15 cellular contexts compared by ENCODE assay signal in genomic region chr17:59161477-59161876, GRCh38. TPM values are rescaled to one million over a fixed set of nuclear protein-coding genes. Genes with fewer than 3 reads are reported as not detected.
DNase-seq lines count a peak whose midpoint lies in the region; ATAC-seq and TF ChIP-seq lines count a peak whose summit lies in the region.
"Had no signal": no experiment of that assay in that cellular context is flagged by ENCODE, and none has a peak within 500 bp of the region (broad histone marks: within the 10 kb centered on the region; RNA-seq: fewer than 3 reads in every experiment).

No MANE protein-coding gene starts in this region.

- H3K27ac ChIP-seq in IMR-90 (ENCODE audit: insufficient read depth, low read length): no peak overlapping the region; the same call in 1 of the 2 replicates
- H3K27ac ChIP-seq in endodermal cell (ENCODE audit: low read depth, low read length): no peak overlapping the region
- H3K27ac ChIP-seq in trophoblast cell (ENCODE audit: low read depth, low read length): no peak overlapping the region

- peak overlapping the region in 1 of 2 experiments; percentile 41; a peak in 2 of 4 replicates for H4K8ac ChIP-seq in IMR-90 (ENCODE audit: low read depth in 2 of 2, low read length in 2 of 2)
- no peak overlapping the region for H4K8ac ChIP-seq in trophoblast cell (ENCODE audit: low read depth, low read length)

- H3K4ac ChIP-seq in IMR-90 (ENCODE audit: low read depth, low read length) (peak overlapping the region; percentile 36; the same call in 1 of the 2 replicates), trophoblast cell (ENCODE audit: low read depth, low read length) (peak overlapping the region; percentile 83)

- no peak overlapping the region for H2AK9ac ChIP-seq in IMR-90 (replicated peaks; ENCODE audit: low read depth, low read length, poor library complexity)

- in situ Hi-C loops in IMR-90 (cut with MboI; ENCODE audit: low sequenced_read_pairs): no loop called here

- H2AK5ac ChIP-seq in IMR-90 (ENCODE audit: low read depth, low read length) (no peak overlapping the region; the same call in 1 of the 2 replicates), trophoblast cell (ENCODE audit: low read length) (no peak overlapping the region)

- no peak overlapping the region for H3K9ac ChIP-seq in IMR-90 (ENCODE audit: low read depth, low read length)
- H3K9ac ChIP-seq in endodermal cell (ENCODE audit: extremely low read depth, low read length, poor library complexity, severe bottlenecking): no peak overlapping the region
- no peak overlapping the region for H3K9ac ChIP-seq in trophoblast cell (ENCODE audit: low read length)

- H3K14ac ChIP-seq in IMR-90 (replicated peaks; ENCODE audit: low read depth, low read length) (no peak overlapping the region), trophoblast cell (ENCODE audit: low read length) (no peak overlapping the region)

- peaks cover 7% of the 10 kb centered on the region for H3K36me3 Mint-ChIP-seq in T-helper 1 cell treated with Interleukin-12 subunit alpha and Interleukin-12 subunit beta and Interleukin-4 antibody, amounts not matched to agents 30 μg/mL and 1 μg/mL, for 36 hours (ENCODE audit: low read depth)
- H3K36me3 Mint-ChIP-seq in endodermal cell (ENCODE audit: low read depth): peaks cover 3% of the 10 kb centered on the region
- peaks cover 41% of the 10 kb centered on the region for H3K36me3 Mint-ChIP-seq in activated CD4-positive, alpha-beta memory T cell treated with anti-CD3 and anti-CD28 coated beads, Interleukin-2, amount 10 ng/mL, durations not matched to agents 7 days and 5 days (ENCODE audit: low read depth)
- H3K36me3 Mint-ChIP-seq: CD8-positive, alpha-beta T cell had no signal

- H3K4me3 Mint-ChIP-seq in T-helper 1 cell treated with Interleukin-12 subunit alpha and Interleukin-12 subunit beta and Interleukin-4 antibody, amounts not matched to agents 30 μg/mL and 1 μg/mL, for 36 hours: no peak overlapping the region
- H3K4me3 Mint-ChIP-seq in endodermal cell: no peak overlapping the region
- H3K4me3 Mint-ChIP-seq in activated CD4-positive, alpha-beta memory T cell treated with anti-CD3 and anti-CD28 coated beads, Interleukin-2, amount 10 ng/mL, durations not matched to agents 7 days and 5 days: no peak overlapping the region

- no peaks in the 10 kb centered on the region for H3K36me3 ChIP-seq in IMR-90 (ENCODE audit: control insufficient read depth, insufficient read depth, low read length)
- peaks cover 6% of the 10 kb centered on the region for H3K36me3 ChIP-seq in endodermal cell (ENCODE audit: control insufficient read depth, insufficient read depth, low read length)
- peaks cover 2 to 10% of the 10 kb centered on the region in 2 experiments for H3K36me3 ChIP-seq in trophoblast cell (ENCODE audit: control insufficient read depth in 1 of 2, insufficient read depth in 2 of 2, low read length in 2 of 2)

- no TSS peak for BruUV-seq in IMR-90 (replicated peaks; lab: Mats Ljungman, UMichigan)

- POLR2A ChIA-PET in IMR-90 (lab: Charles Lee; ENCODE audit: unreplicated experiment): no interaction called here
- POLR2A ChIA-PET in GM10248 (lab: Yijun Ruan, JAX): no interaction called here
- POLR2A ChIA-PET in activated CD4-positive, alpha-beta memory T cell treated with anti-CD3 and anti-CD28 coated beads, Interleukin-2, amount 10 ng/mL, durations not matched to agents 7 days and 5 days (lab: Charles Lee): interaction anchor here (0.7 to 3.2 kb wide), 3 partner anchors 49 to 530 kb away, joined by 3 to 8 read pairs (median 4); partner anchors contain the start of genes RAD51C and SMG8

- no peak overlapping the region for H2BK12ac ChIP-seq in trophoblast cell (ENCODE audit: low read length)

- peaks cover 38% of the 10 kb centered on the region for H3K4me1 Mint-ChIP-seq in T-helper 1 cell treated with Interleukin-12 subunit alpha and Interleukin-12 subunit beta and Interleukin-4 antibody, amounts not matched to agents 30 μg/mL and 1 μg/mL, for 36 hours (ENCODE audit: low read depth)
- peaks cover 9% of the 10 kb centered on the region for H3K4me1 Mint-ChIP-seq in endodermal cell
- peaks cover 58% of the 10 kb centered on the region for H3K4me1 Mint-ChIP-seq in activated CD4-positive, alpha-beta memory T cell treated with anti-CD3 and anti-CD28 coated beads, Interleukin-2, amount 10 ng/mL, durations not matched to agents 7 days and 5 days

- peak overlapping the region; percentile 68 for H3K27ac Mint-ChIP-seq in T-helper 1 cell treated with Interleukin-12 subunit alpha and Interleukin-12 subunit beta and Interleukin-4 antibody, amounts not matched to agents 30 μg/mL and 1 μg/mL, for 36 hours
- H3K27ac Mint-ChIP-seq in endodermal cell: no peak overlapping the region
- no peak overlapping the region for H3K27ac Mint-ChIP-seq in activated CD4-positive, alpha-beta memory T cell treated with anti-CD3 and anti-CD28 coated beads, Interleukin-2, amount 10 ng/mL, durations not matched to agents 7 days and 5 days
- H3K27ac Mint-ChIP-seq: CD8-positive, alpha-beta T cell had no signal

- H3K4me2 ChIP-seq in IMR-90 (ENCODE audit: low read depth, low read length): no peak overlapping the region
- no peak overlapping the region for H3K4me2 ChIP-seq in trophoblast cell (ENCODE audit: low read length)

- no peak overlapping the region for H2BK20ac ChIP-seq in IMR-90 (ENCODE audit: low read depth, low read length)

- no peak overlapping the region for H3K56ac ChIP-seq in IMR-90 (ENCODE audit: extremely low read depth, insufficient read depth, low read length)

- H3K79me1 ChIP-seq in IMR-90 (ENCODE audit: low read depth in 1 of 2, low read length in 2 of 2) (peaks cover 19 to 39% of the 10 kb centered on the region in 2 experiments), trophoblast cell (ENCODE audit: low read length) (no peaks in the 10 kb centered on the region)

- H3K4me1 ChIP-seq in IMR-90 (ENCODE audit: control insufficient read depth, insufficient read depth, low read length) (peaks cover 5% of the 10 kb centered on the region), endodermal cell (ENCODE audit: control insufficient read depth, insufficient read depth, low read length) (no peaks in the 10 kb centered on the region), trophoblast cell (ENCODE audit: control insufficient read depth in 1 of 2, insufficient read depth in 2 of 2, low read length in 2 of 2) (peaks cover 0 to 1% of the 10 kb centered on the region in 2 experiments)

- DNase-seq in T-helper 1 cell: no peak
- DNase-seq in IMR-90: no peak
- peak; percentile 22 for DNase-seq in endodermal cell
- DNase-seq in trophoblast cell: no peak
- no peak for DNase-seq in GM10248 (ENCODE audit: extremely low spot score)
- DNase-seq in activated CD4-positive, alpha-beta memory T cell treated with anti-CD3 and anti-CD28 coated beads, Interleukin-2, amount 10 ng/mL, durations not matched to agents 7 days and 5 days: no peak
- no peak for DNase-seq in posterior vena cava (ENCODE audit: low spot score)
- DNase-seq: CD8-positive, alpha-beta T cell; Karpas-422; NCI-H1417 treated with DMSO at 0.1 percent for 48 hours; NCI-H1930; NCI-H2171; NCI-H446 treated with DMSO at 0.1 percent for 48 hours; RPMI8226 had no signal

- peaks cover 6% of the 10 kb centered on the region for H3K79me2 ChIP-seq in trophoblast cell (ENCODE audit: control insufficient read depth, insufficient read depth, low read length, poor library complexity)

- H3K9me1 ChIP-seq in IMR-90 (ENCODE audit: insufficient read depth, low read length): peaks cover 8% of the 10 kb centered on the region; the same call in 1 of the 2 replicates

- peak overlapping the region; percentile 54 for H4K12ac ChIP-seq in trophoblast cell (ENCODE audit: low read depth, low read length)

- CTCF ChIA-PET in IMR-90 (lab: Yijun Ruan, JAX) (interaction anchor here (0.9 kb wide), 1 partner anchor 12 kb away, joined by 4 read pairs; no protein-coding TSS in a partner anchor), GM10248 (lab: Yijun Ruan, JAX) (interaction anchor here (0.7 to 1.6 kb wide), 3 partner anchors 9 to 168 kb away, joined by 3 read pairs; no protein-coding TSS in a partner anchor)
- CTCF ChIA-PET in activated CD4-positive, alpha-beta memory T cell treated with anti-CD3 and anti-CD28 coated beads, Interleukin-2, amount 10 ng/mL, durations not matched to agents 7 days and 5 days (lab: Charles Lee): no interaction called here

- no peak overlapping the region for H2BK15ac ChIP-seq in IMR-90 (ENCODE audit: low read depth, low read length)

- H3K4me3 ChIP-seq in IMR-90 (ENCODE audit: insufficient read depth, low read depth, low read length): no peak overlapping the region
- no peak overlapping the region for H3K4me3 ChIP-seq in endodermal cell (ENCODE audit: low read length)
- no peak overlapping the region for H3K4me3 ChIP-seq in trophoblast cell (ENCODE audit: low read depth, low read length)

- TF ChIP-seq CTCF in IMR-90 (conservative IDR thresholded peaks at IDR 0.05; ENCODE audit: low read depth, low read length) (no peak), endodermal cell (conservative IDR thresholded peaks at IDR 0.05) (no peak), GM10248 (IDR thresholded peaks at IDR 0.05; ENCODE audit: control extremely low read depth, extremely low read depth, low read depth, missing control alignments) (no peak)

- no peak overlapping the region for H3K18ac ChIP-seq in IMR-90 (ENCODE audit: low read depth, low read length)
- H3K18ac ChIP-seq in trophoblast cell (ENCODE audit: low read length): no peak overlapping the region

- dilution Hi-C loops in IMR-90 (cut with HindIII; ENCODE audit: low sequenced_read_pairs, unreplicated experiment): no loop called here

- TF ChIP-seq POLR2A in IMR-90 (IDR thresholded peaks at IDR 0.05; ENCODE audit: low read depth, low read length): no peak

- ATAC-seq in IMR-90 (ENCODE audit: low read depth): no peak
- ATAC-seq: CD8-positive, alpha-beta T cell had no signal

- WGBS in IMR-90 (ENCODE audit: extremely low coverage in 2 of 2, insufficient read length in 1 of 2), 2 experiments: no CpG with 5 or more reads among the region's 2 CpGs
- 86 to 99% methylated on average over 2 of the region's 2 CpGs for WGBS in endodermal cell (ENCODE audit: insufficient coverage in 1 of 2, insufficient read length in 1 of 2), 2 experiments
- no CpG with 5 or more reads among the region's 2 CpGs for WGBS in trophoblast cell (ENCODE audit: extremely low coverage, insufficient coverage, insufficient read length)

- H4K91ac ChIP-seq in IMR-90 (ENCODE audit: insufficient read depth, low read depth, low read length) (no peak overlapping the region), trophoblast cell (ENCODE audit: low read depth, low read length) (no peak overlapping the region)

- H3K27me3 Mint-ChIP-seq in T-helper 1 cell treated with Interleukin-12 subunit alpha and Interleukin-12 subunit beta and Interleukin-4 antibody, amounts not matched to agents 30 μg/mL and 1 μg/mL, for 36 hours (ENCODE audit: low read depth): no peaks in the 10 kb centered on the region
- H3K27me3 Mint-ChIP-seq in endodermal cell (ENCODE audit: insufficient read depth): no peaks in the 10 kb centered on the region
- H3K27me3 Mint-ChIP-seq in activated CD4-positive, alpha-beta memory T cell treated with anti-CD3 and anti-CD28 coated beads, Interleukin-2, amount 10 ng/mL, durations not matched to agents 7 days and 5 days: no peaks in the 10 kb centered on the region

- H4K5ac ChIP-seq in IMR-90 (ENCODE audit: low read depth, low read length): peak overlapping the region; percentile 75; the same call in 1 of the 2 replicates

- no peak for TF ChIP-seq RAD21 in IMR-90 (IDR thresholded peaks at IDR 0.05; ENCODE audit: low read length)

- H2BK120ac ChIP-seq in IMR-90 (ENCODE audit: low read depth, low read length) (no peak overlapping the region), trophoblast cell (ENCODE audit: insufficient read depth, low read length, poor library complexity) (no peak overlapping the region)

- no peak overlapping the region for H3K23ac ChIP-seq in IMR-90 (ENCODE audit: low read depth, low read length)
- H3K23ac ChIP-seq in trophoblast cell (ENCODE audit: low read length): no peak overlapping the region

- intact Hi-C loops in IMR-90 (cut with micrococcal nuclease): no loop called here
- intact Hi-C loops in posterior vena cava (cut with DNase I): no loop called here

- no peaks in the 10 kb centered on the region for H3K9me3 Mint-ChIP-seq in T-helper 1 cell treated with Interleukin-12 subunit alpha and Interleukin-12 subunit beta and Interleukin-4 antibody, amounts not matched to agents 30 μg/mL and 1 μg/mL, for 36 hours
- no peaks in the 10 kb centered on the region for H3K9me3 Mint-ChIP-seq in endodermal cell
- H3K9me3 Mint-ChIP-seq in activated CD4-positive, alpha-beta memory T cell treated with anti-CD3 and anti-CD28 coated beads, Interleukin-2, amount 10 ng/mL, durations not matched to agents 7 days and 5 days: no peaks in the 10 kb centered on the region
- H3K9me3 Mint-ChIP-seq: CD8-positive, alpha-beta T cell had no signal

- H2AFZ ChIP-seq in IMR-90 (replicated peaks; ENCODE audit: low read length, poor library complexity) (no peak overlapping the region), trophoblast cell (ENCODE audit: insufficient read depth, low read length, poor library complexity) (no peak overlapping the region)

- no peaks in the 10 kb centered on the region for H4K20me1 ChIP-seq in IMR-90 (ENCODE audit: insufficient read depth, low read length)

- no peaks in the 10 kb centered on the region for H3K9me3 ChIP-seq in IMR-90 (ENCODE audit: control insufficient read depth, insufficient read depth, low read length)
- no peaks in the 10 kb centered on the region for H3K9me3 ChIP-seq in endodermal cell (ENCODE audit: control insufficient read depth, low read length)
- no peaks in the 10 kb centered on the region for H3K9me3 ChIP-seq in trophoblast cell (ENCODE audit: insufficient read depth, low read depth, low read length)

- H2BK5ac ChIP-seq in IMR-90 (ENCODE audit: low read depth, low read length, poor library complexity, severe bottlenecking) (no peak overlapping the region), trophoblast cell (ENCODE audit: low read depth, low read length, poor library complexity) (no peak overlapping the region)

- H3K27me3 ChIP-seq in IMR-90 (ENCODE audit: control insufficient read depth, insufficient read depth, low read length): no peaks in the 10 kb centered on the region
- H3K27me3 ChIP-seq in endodermal cell (ENCODE audit: control insufficient read depth, insufficient read depth, low read length, poor library complexity, severe bottlenecking): no peaks in the 10 kb centered on the region
- H3K27me3 ChIP-seq in trophoblast cell (ENCODE audit: insufficient read depth, low read length): no peaks in the 10 kb centered on the region

RNA-seq across cellular contexts. Expression of gene PRR11, which starts 5.9 kb away (rescaled TPM):
- total RNA-seq in IMR-90 (2012; rRNA removed) (8.6 and 19.7 TPM in 2 replicates), endodermal cell (10 to 100 TPM; 52.5 to 58.5 TPM), posterior vena cava (1 to 10 TPM in 1 of 2 donors, under 1 TPM in 1; 0.81 to 2.0 TPM)
- polyA plus RNA-seq in IMR-90 (2012; rRNA removed): 24.0 and 25.6 TPM in 2 replicates
- 5.9 and 16.1 TPM in 2 replicates for polyA plus RNA-seq in IMR-90 (2012; cell fraction: cytosol; rRNA removed)
- 1.4 and 4.2 TPM in 2 replicates for polyA plus RNA-seq in IMR-90 (2012; cell fraction: nucleus; rRNA removed; ENCODE audit: low replicate concordance)
- polyA plus RNA-seq in endodermal cell (2013, experiment 1 of 2): 78.6 TPM
- polyA plus RNA-seq in endodermal cell (2013, experiment 2 of 2): 79.7 TPM
- polyA plus RNA-seq in trophoblast cell (2013): 66.2 and 70.5 TPM in 2 replicates
- 10 to 100 TPM; 68.2 to 70.6 TPM for total RNA-seq in activated CD4-positive, alpha-beta memory T cell treated with anti-CD3 and anti-CD28 coated beads, Interleukin-2, amount 10 ng/mL, durations not matched to agents 7 days and 5 days

RNA-seq across cellular contexts. Expression of gene SKA2, which starts 6.5 kb away (rescaled TPM):
- total RNA-seq in IMR-90 (2012; rRNA removed): 38.7 and 78.6 TPM in 2 replicates
- 21.3 and 30.4 TPM in 2 replicates for polyA plus RNA-seq in IMR-90 (2012; rRNA removed)
- polyA plus RNA-seq in IMR-90 (2012; cell fraction: cytosol; rRNA removed): 5.0 and 6.5 TPM in 2 replicates
- polyA plus RNA-seq in IMR-90 (2012; cell fraction: nucleus; rRNA removed; ENCODE audit: low replicate concordance): 0.46 and 4.2 TPM in 2 replicates
- total RNA-seq in endodermal cell: 10 to 100 TPM; 62.4 to 67.3 TPM
- 139 TPM for polyA plus RNA-seq in endodermal cell (2013, experiment 1 of 2)
- polyA plus RNA-seq in endodermal cell (2013, experiment 2 of 2): 136 TPM
- polyA plus RNA-seq in trophoblast cell (2013): 172 and 189 TPM in 2 replicates
- total RNA-seq in activated CD4-positive, alpha-beta memory T cell treated with anti-CD3 and anti-CD28 coated beads, Interleukin-2, amount 10 ng/mL, durations not matched to agents 7 days and 5 days: 100 to 1,000 TPM in 1 of 2 experiments, 10 to 100 TPM in 1; 88.1 to 101 TPM
- 10 to 100 TPM; 28.9 to 33.4 TPM for total RNA-seq in posterior vena cava

RNA-seq across cellular contexts. Expression of gene SMG8, which starts 48.4 kb away (rescaled TPM):
- total RNA-seq in IMR-90 (2012; rRNA removed) (17.5 and 21.7 TPM in 2 replicates), endodermal cell (10 to 100 TPM; 22.5 to 24.0 TPM), posterior vena cava (1 to 10 TPM; 6.9 to 8.2 TPM)
- polyA plus RNA-seq in IMR-90 (2012; rRNA removed): 8.4 and 10.2 TPM in 2 replicates
- polyA plus RNA-seq in IMR-90 (2012; cell fraction: cytosol; rRNA removed): 4.5 and 6.1 TPM in 2 replicates
- 2.0 and 4.9 TPM in 2 replicates for polyA plus RNA-seq in IMR-90 (2012; cell fraction: nucleus; rRNA removed; ENCODE audit: low replicate concordance)
- 21.1 TPM for polyA plus RNA-seq in endodermal cell (2013, experiment 1 of 2)
- polyA plus RNA-seq in endodermal cell (2013, experiment 2 of 2): 19.5 TPM
- 27.1 and 29.0 TPM in 2 replicates for polyA plus RNA-seq in trophoblast cell (2013)
- total RNA-seq in activated CD4-positive, alpha-beta memory T cell treated with anti-CD3 and anti-CD28 coated beads, Interleukin-2, amount 10 ng/mL, durations not matched to agents 7 days and 5 days: 10 to 100 TPM; 15.3 to 16.2 TPM

RNA-seq across cellular contexts. Expression of gene TRIM37, which starts 54.8 kb away (rescaled TPM):
- total RNA-seq in IMR-90 (2012; rRNA removed) (24.9 and 33.1 TPM in 2 replicates), endodermal cell (10 to 100 TPM; 43.6 to 64.6 TPM), posterior vena cava (10 to 100 TPM; 19.7 to 19.8 TPM)
- 9.4 and 12.1 TPM in 2 replicates for polyA plus RNA-seq in IMR-90 (2012; rRNA removed)
- polyA plus RNA-seq in IMR-90 (2012; cell fraction: cytosol; rRNA removed): 3.0 and 5.6 TPM in 2 replicates
- polyA plus RNA-seq in IMR-90 (2012; cell fraction: nucleus; rRNA removed; ENCODE audit: low replicate concordance): 3.1 and 12.9 TPM in 2 replicates
- polyA plus RNA-seq in endodermal cell (2013, experiment 1 of 2): 36.6 TPM
- 35.2 TPM for polyA plus RNA-seq in endodermal cell (2013, experiment 2 of 2)
- 17.4 and 18.6 TPM in 2 replicates for polyA plus RNA-seq in trophoblast cell (2013)
- 10 to 100 TPM; 23.7 to 24.5 TPM for total RNA-seq in activated CD4-positive, alpha-beta memory T cell treated with anti-CD3 and anti-CD28 coated beads, Interleukin-2, amount 10 ng/mL, durations not matched to agents 7 days and 5 days

RNA-seq across cellular contexts. Expression of gene GDPD1, which starts 58.8 kb away (rescaled TPM):
- total RNA-seq in IMR-90 (2012; rRNA removed) (0.72 and 1.1 TPM in 2 replicates), endodermal cell (10 to 100 TPM; 23.2 to 42.1 TPM), posterior vena cava (1 to 10 TPM; 2.5 to 2.7 TPM)
- polyA plus RNA-seq in IMR-90 (2012; rRNA removed): 0.37 and 0.84 TPM in 2 replicates
- polyA plus RNA-seq in IMR-90 (2012; cell fraction: cytosol; rRNA removed): 0.23 and 0.27 TPM in 2 replicates
- 0.23 and 1.0 TPM in 2 replicates for polyA plus RNA-seq in IMR-90 (2012; cell fraction: nucleus; rRNA removed; ENCODE audit: low replicate concordance)
- polyA plus RNA-seq in endodermal cell (2013, experiment 1 of 2): 13.6 TPM
- 12.4 TPM for polyA plus RNA-seq in endodermal cell (2013, experiment 2 of 2)
- polyA plus RNA-seq in trophoblast cell (2013): 4.4 and 4.9 TPM in 2 replicates
- total RNA-seq in activated CD4-positive, alpha-beta memory T cell treated with anti-CD3 and anti-CD28 coated beads, Interleukin-2, amount 10 ng/mL, durations not matched to agents 7 days and 5 days: 1 to 10 TPM; 4.7 to 4.8 TPM
